23 cellular contexts compared by ENCODE assay signal in genomic region chr1:241870290-241870689, GRCh38. TPM values are rescaled to one million over a fixed set of nuclear protein-coding genes. Genes with fewer than 3 reads are reported as not detected.
A peak's percentile ranks its signal among the peaks of the same experiment; 100 is the strongest.
DNase-seq lines count a peak whose midpoint lies in the region; ATAC-seq, FAIRE-seq and TF ChIP-seq lines count a peak whose summit lies in the region.
"Had no signal": no experiment of that assay in that cellular context is flagged by ENCODE, and none has a peak within 500 bp of the region (broad histone marks: within the 10 kb centered on the region; RNA-seq: fewer than 3 reads in every experiment).

No MANE protein-coding gene starts in this region.

- ATAC-seq in HG03432 (IDR thresholded peaks at IDR 0.05; ENCODE audit: unreplicated experiment): no peak
- no peak for ATAC-seq in GM18502 (IDR thresholded peaks at IDR 0.05; ENCODE audit: poor library complexity, unreplicated experiment)

- H3K9me3 ChIP-seq in adipocyte (ENCODE audit: control insufficient read depth, low read length): no peaks in the 10 kb centered on the region
- no peaks in the 10 kb centered on the region for H3K9me3 ChIP-seq in transverse colon

- in situ Hi-C loops in ACHN (cut with HindIII; ENCODE audit: low pct_ligation_motif_present, low pct_unique_long_range_greater_than_20kb, low sequenced_read_pairs) (loop anchor here (25.0 kb wide), 1 partner anchor 233 kb away; the partner anchor contains the start of genes CHML and OPN3), transverse colon (cut with MboI; ENCODE audit: low pct_ligation_motif_present in 1 of 4, low pct_unique_long_range_greater_than_20kb in 1 of 4, low sequenced_read_pairs in 3 of 4) (no loop called here)

- no peak for TF ChIP-seq CTCF in fibroblast of the aortic adventitia (IDR thresholded peaks at IDR 0.05; ENCODE audit: insufficient read depth, low read length)
- TF ChIP-seq CTCF in transverse colon (IDR thresholded peaks at IDR 0.05): no peak

- H3K27me3 ChIP-seq in adipocyte (replicated peaks; ENCODE audit: control insufficient read depth, insufficient read depth, low read length): no peaks in the 10 kb centered on the region
- H3K27me3 ChIP-seq in transverse colon: no peaks in the 10 kb centered on the region

- H3K27ac ChIP-seq in transverse colon: no peak overlapping the region
- H3K27ac ChIP-seq: PC-9 had no signal

- H3K36me3 ChIP-seq in adipocyte (ENCODE audit: control insufficient read depth, insufficient read depth, low read length, severe bottlenecking) (no peaks in the 10 kb centered on the region), transverse colon (no peaks in the 10 kb centered on the region)

- TF ChIP-seq POLR2A in transverse colon (IDR thresholded peaks at IDR 0.05): no peak
- TF ChIP-seq POLR2A in GM12891 (IDR thresholded peaks at IDR 0.05; ENCODE audit: low read depth, low read length): no peak

- no peak overlapping the region for H3K9ac ChIP-seq in adipocyte (ENCODE audit: low read length)

- no peak for FAIRE-seq in GM12891 (lab: Jason Lieb, UNC)
- FAIRE-seq: A204.1, GM19239, H54 had no signal

- no peak for TF ChIP-seq EP300 in transverse colon (IDR thresholded peaks at IDR 0.05; ENCODE audit: low read depth)

- H3K4me3 ChIP-seq in adipocyte (ENCODE audit: low read length) (no peak overlapping the region), fibroblast of the aortic adventitia (ENCODE audit: low read depth, low read length) (no peak overlapping the region), transverse colon (no peak overlapping the region)
- H3K4me3 ChIP-seq: PC-9 had no signal

- intact Hi-C loops in transverse colon (cut with DNase I; ENCODE audit: low total_unique reads): no loop called here

- DNase-seq in ACHN: peak; percentile 18
- peak; percentile 6 for DNase-seq in GM03348 (ENCODE audit: low spot score)
- peak; percentile 46 for DNase-seq in adipocyte (ENCODE audit: low read depth)
- DNase-seq in fibroblast of the aortic adventitia (ENCODE audit: low read depth): peak; percentile 22
- no peak for DNase-seq in transverse colon
- no peak for DNase-seq in GM12891 (ENCODE audit: insufficient read length, low spot score)
- DNase-seq: CD4-positive, CD25-positive, alpha-beta regulatory T cell; DMS79 treated with DMSO at 0.1 percent for 48 hours; KBM-7; NCI-H1105; NCI-H146; NCI-H2029 treated with DMSO at 0.1 percent for 48 hours; NCI-H226; NCI-H510A treated with DMSO at 0.1 percent for 48 hours; NCI-H748 treated with DMSO at 0.1 percent for 48 hours; PC-9; RPMI8226; SHP77 had no signal

- H3K4me1 ChIP-seq in adipocyte (ENCODE audit: control insufficient read depth, insufficient read depth, low read length) (no peaks in the 10 kb centered on the region), transverse colon (no peaks in the 10 kb centered on the region)

TF ChIP-seq in GM12891, 5 proteins besides CTCF, POLR2A, EP300 and RAD21:
- no peak for TF ChIP-seq POU2F2 (IDR thresholded peaks at IDR 0.05; ENCODE audit: low read depth, low read length)
- TF ChIP-seq POLR2AphosphoS5 (IDR thresholded peaks at IDR 0.05; ENCODE audit: low read depth, low read length): no peak

RNA-seq across cellular contexts. Expression of gene EXO1, which starts 22.3 kb away (rescaled TPM):
- 1.2 and 37.2 TPM in 2 replicates for total RNA-seq in fibroblast of the aortic adventitia (ENCODE audit: low replicate concordance)
- 10 to 100 TPM in 1 of 4 donors, 1 to 10 TPM in 1, under 1 TPM in 1, not detected in 1; 0.96 to 32.0 (median 1.1) TPM for total RNA-seq in transverse colon
- polyA plus RNA-seq in GM12891 (2012; ENCODE audit: low read depth, missing spikeins): 13.8 TPM

Comparison
In these comparisons a context has a peak if more than half of its experiments do, and no peak if none do; other contexts are left out.
1. DNase-seq: peak in ACHN (single experiment), GM03348 (single experiment), adipocyte (single experiment) and fibroblast of the aortic adventitia (single experiment); none in transverse colon (single experiment) and GM12891 (single experiment).